Comparison of ENCODE assay signal across 16 cellular contexts in genomic region chr21:25457946-25458345, GRCh38.
DNase-seq lines count a peak whose midpoint lies in the region; ATAC-seq and FAIRE-seq lines count a peak whose summit lies in the region.
"Had no signal": no experiment of that assay in that cellular context is flagged by ENCODE, and none has a peak within 500 bp of the region (broad histone marks: within the 10 kb centered on the region; RNA-seq: fewer than 3 reads in every experiment).

No MANE protein-coding gene starts in this region.

- FAIRE-seq in GM19239 (lab: Jason Lieb, UNC): peak; percentile 23
- FAIRE-seq: A549 had no signal

- peaks cover 9% of the 10 kb centered on the region for H3K36me3 Mint-ChIP-seq in activated CD4-positive, alpha-beta memory T cell treated with anti-CD3 and anti-CD28 coated beads for 36 hours
- no peaks in the 10 kb centered on the region for H3K36me3 Mint-ChIP-seq in activated CD4-positive, alpha-beta memory T cell treated with anti-CD3 and anti-CD28 coated beads, Interleukin-2, amount 10 ng/mL, durations not matched to agents 7 days and 5 days (ENCODE audit: low read depth)
- H3K36me3 Mint-ChIP-seq in activated naive CD8-positive, alpha-beta T cell treated with anti-CD3 and anti-CD28 coated beads, Interleukin-2, amount 50 U/mL, for 24 hours (ENCODE audit: low read depth): peaks cover 39% of the 10 kb centered on the region
- H3K36me3 Mint-ChIP-seq in natural killer cell treated with Interleukin-12 subunit alpha and Interleukin-12 subunit beta and Interleukin-15 and Interleukin-18, amount 100 ng/mL, for 72 hours: peaks cover 6% of the 10 kb centered on the region

- CTCF ChIA-PET in activated CD4-positive, alpha-beta memory T cell treated with anti-CD3 and anti-CD28 coated beads for 36 hours (lab: Charles Lee): interaction anchor here (1.6 to 1.7 kb wide), 2 partner anchors 29 to 37 kb away, joined by 4 to 5 read pairs; no protein-coding TSS in a partner anchor
- CTCF ChIA-PET in activated CD4-positive, alpha-beta memory T cell treated with anti-CD3 and anti-CD28 coated beads, Interleukin-2, amount 10 ng/mL, durations not matched to agents 7 days and 5 days (lab: Charles Lee): interaction anchor here (0.7 kb wide), 1 partner anchor 104 kb away, joined by 4 read pairs; no protein-coding TSS in a partner anchor

- no peak for DNase-seq in activated CD4-positive, alpha-beta memory T cell treated with anti-CD3 and anti-CD28 coated beads for 36 hours
- DNase-seq in activated CD4-positive, alpha-beta memory T cell treated with anti-CD3 and anti-CD28 coated beads, Interleukin-2, amount 10 ng/mL, durations not matched to agents 7 days and 5 days: no peak
- DNase-seq in GM19239 (ENCODE audit: insufficient read length, low spot score) (no peak), NCI-H526 treated with DMSO at 0.1 percent for 48 hours (lab: John Stamatoyannopoulos, UW) (no peak)
- DNase-seq in activated naive CD8-positive, alpha-beta T cell treated with anti-CD3 and anti-CD28 coated beads, Interleukin-2, amount 50 U/mL, for 24 hours: peak; percentile 17
- DNase-seq in natural killer cell treated with Interleukin-12 subunit alpha and Interleukin-12 subunit beta and Interleukin-15 and Interleukin-18, amount 100 ng/mL, for 72 hours (ENCODE audit: low spot score): no peak
- DNase-seq: activated CD4-positive, CD25-positive, alpha-beta regulatory T cell treated with anti-CD3 and anti-CD28 coated beads, Interleukin-2, amount 50 U/mL, for 72 hours; erythroblast; gastrocnemius medialis; mesendoderm; NCI-H1930; NCI-H446 had no signal

- H3K4me3 Mint-ChIP-seq in activated CD4-positive, alpha-beta memory T cell treated with anti-CD3 and anti-CD28 coated beads for 36 hours: no peak overlapping the region
- H3K4me3 Mint-ChIP-seq in activated CD4-positive, alpha-beta memory T cell treated with anti-CD3 and anti-CD28 coated beads, Interleukin-2, amount 10 ng/mL, durations not matched to agents 7 days and 5 days: no peak overlapping the region
- no peak overlapping the region for H3K4me3 Mint-ChIP-seq in activated naive CD8-positive, alpha-beta T cell treated with anti-CD3 and anti-CD28 coated beads, Interleukin-2, amount 50 U/mL, for 24 hours
- no peak overlapping the region for H3K4me3 Mint-ChIP-seq in natural killer cell treated with Interleukin-12 subunit alpha and Interleukin-12 subunit beta and Interleukin-15 and Interleukin-18, amount 100 ng/mL, for 72 hours
- H3K4me3 Mint-ChIP-seq: nephron had no signal

- no peak for ATAC-seq in activated naive CD8-positive, alpha-beta T cell treated with anti-CD3 and anti-CD28 coated beads, Interleukin-2, amount 50 U/mL, for 24 hours
- no peak for ATAC-seq in natural killer cell treated with Interleukin-12 subunit alpha and Interleukin-12 subunit beta and Interleukin-15 and Interleukin-18, amount 100 ng/mL, for 72 hours
- no peak for ATAC-seq in HG03108 (IDR thresholded peaks at IDR 0.05; ENCODE audit: unreplicated experiment)
- ATAC-seq in HG03139 (IDR thresholded peaks at IDR 0.05; ENCODE audit: unreplicated experiment): no peak
- ATAC-seq: A549 had no signal

- intact Hi-C loops in activated CD4-positive, alpha-beta memory T cell treated with anti-CD3 and anti-CD28 coated beads for 36 hours (cut with micrococcal nuclease): loop anchor here (1.0 kb wide), 8 partner anchors 29 to 277 kb away; no protein-coding TSS in a partner anchor

- H3K27ac Mint-ChIP-seq in activated CD4-positive, alpha-beta memory T cell treated with anti-CD3 and anti-CD28 coated beads for 36 hours: peak overlapping the region; percentile 66
- no peak overlapping the region for H3K27ac Mint-ChIP-seq in activated CD4-positive, alpha-beta memory T cell treated with anti-CD3 and anti-CD28 coated beads, Interleukin-2, amount 10 ng/mL, durations not matched to agents 7 days and 5 days
- peak overlapping the region; percentile 99 for H3K27ac Mint-ChIP-seq in activated naive CD8-positive, alpha-beta T cell treated with anti-CD3 and anti-CD28 coated beads, Interleukin-2, amount 50 U/mL, for 24 hours
- H3K27ac Mint-ChIP-seq in natural killer cell treated with Interleukin-12 subunit alpha and Interleukin-12 subunit beta and Interleukin-15 and Interleukin-18, amount 100 ng/mL, for 72 hours: peak overlapping the region; percentile 96 to 97
- H3K27ac Mint-ChIP-seq: nephron had no signal

- H3K4me1 Mint-ChIP-seq in activated CD4-positive, alpha-beta memory T cell treated with anti-CD3 and anti-CD28 coated beads for 36 hours (ENCODE audit: low read depth): peaks cover 81% of the 10 kb centered on the region
- peaks cover 52% of the 10 kb centered on the region for H3K4me1 Mint-ChIP-seq in activated CD4-positive, alpha-beta memory T cell treated with anti-CD3 and anti-CD28 coated beads, Interleukin-2, amount 10 ng/mL, durations not matched to agents 7 days and 5 days
- peaks cover 92% of the 10 kb centered on the region for H3K4me1 Mint-ChIP-seq in activated naive CD8-positive, alpha-beta T cell treated with anti-CD3 and anti-CD28 coated beads, Interleukin-2, amount 50 U/mL, for 24 hours
- peaks cover 52 to 63% of the 10 kb centered on the region in 2 donors for H3K4me1 Mint-ChIP-seq in natural killer cell treated with Interleukin-12 subunit alpha and Interleukin-12 subunit beta and Interleukin-15 and Interleukin-18, amount 100 ng/mL, for 72 hours (ENCODE audit: low read depth in 2 of 2)

- POLR2A ChIA-PET in activated CD4-positive, alpha-beta memory T cell treated with anti-CD3 and anti-CD28 coated beads for 36 hours (lab: Charles Lee): interaction anchor here (0.5 to 4.6 kb wide), 10 partner anchors 8 to 116 kb away, joined by 3 to 41 read pairs (median 18); no protein-coding TSS in a partner anchor
- POLR2A ChIA-PET in activated CD4-positive, alpha-beta memory T cell treated with anti-CD3 and anti-CD28 coated beads, Interleukin-2, amount 10 ng/mL, durations not matched to agents 7 days and 5 days (lab: Charles Lee): interaction anchor here (1.5 kb wide), 1 partner anchor 105 kb away, joined by 4 read pairs; no protein-coding TSS in a partner anchor

- no peaks in the 10 kb centered on the region for H3K9me3 Mint-ChIP-seq in activated CD4-positive, alpha-beta memory T cell treated with anti-CD3 and anti-CD28 coated beads for 36 hours
- no peaks in the 10 kb centered on the region for H3K9me3 Mint-ChIP-seq in activated CD4-positive, alpha-beta memory T cell treated with anti-CD3 and anti-CD28 coated beads, Interleukin-2, amount 10 ng/mL, durations not matched to agents 7 days and 5 days
- peaks cover 22% of the 10 kb centered on the region for H3K9me3 Mint-ChIP-seq in activated naive CD8-positive, alpha-beta T cell treated with anti-CD3 and anti-CD28 coated beads, Interleukin-2, amount 50 U/mL, for 24 hours
- no peaks in the 10 kb centered on the region for H3K9me3 Mint-ChIP-seq in natural killer cell treated with Interleukin-12 subunit alpha and Interleukin-12 subunit beta and Interleukin-15 and Interleukin-18, amount 100 ng/mL, for 72 hours
- H3K9me3 Mint-ChIP-seq: nephron had no signal

- H3K27me3 Mint-ChIP-seq in activated CD4-positive, alpha-beta memory T cell treated with anti-CD3 and anti-CD28 coated beads for 36 hours: no peaks in the 10 kb centered on the region
- no peaks in the 10 kb centered on the region for H3K27me3 Mint-ChIP-seq in activated CD4-positive, alpha-beta memory T cell treated with anti-CD3 and anti-CD28 coated beads, Interleukin-2, amount 10 ng/mL, durations not matched to agents 7 days and 5 days
- no peaks in the 10 kb centered on the region for H3K27me3 Mint-ChIP-seq in activated naive CD8-positive, alpha-beta T cell treated with anti-CD3 and anti-CD28 coated beads, Interleukin-2, amount 50 U/mL, for 24 hours
- no peaks in the 10 kb centered on the region for H3K27me3 Mint-ChIP-seq in natural killer cell treated with Interleukin-12 subunit alpha and Interleukin-12 subunit beta and Interleukin-15 and Interleukin-18, amount 100 ng/mL, for 72 hours
